In genomic region chr17:82663381-82664275, GRCh38 we compare ENCODE assay signal across 1 cellular context.
TF ChIP-seq lines count a peak whose summit lies in the region.

No MANE protein-coding gene starts in this region.

TF ChIP-seq in HepG2, 621 proteins besides CTCF, POLR2A, EP300 and RAD21:
- no peak for TF ChIP-seq ZNF318 (CRISPR knock-in tag; IDR thresholded peaks at IDR 0.05)
- TF ChIP-seq ZNF383 (CRISPR knock-in tag; IDR thresholded peaks at IDR 0.05; ENCODE audit: borderline replicate concordance) = no peak
- no peak for TF ChIP-seq PBX2 (CRISPR knock-in tag; IDR thresholded peaks at IDR 0.05)
- no peak for TF ChIP-seq GZF1 (CRISPR knock-in tag; IDR thresholded peaks at IDR 0.05)
- no peak for TF ChIP-seq HNRNPUL1 (IDR thresholded peaks at IDR 0.05; ENCODE audit: low read depth, low read length)
